9 cellular contexts compared by ENCODE assay signal in the genomic region with DNA sequence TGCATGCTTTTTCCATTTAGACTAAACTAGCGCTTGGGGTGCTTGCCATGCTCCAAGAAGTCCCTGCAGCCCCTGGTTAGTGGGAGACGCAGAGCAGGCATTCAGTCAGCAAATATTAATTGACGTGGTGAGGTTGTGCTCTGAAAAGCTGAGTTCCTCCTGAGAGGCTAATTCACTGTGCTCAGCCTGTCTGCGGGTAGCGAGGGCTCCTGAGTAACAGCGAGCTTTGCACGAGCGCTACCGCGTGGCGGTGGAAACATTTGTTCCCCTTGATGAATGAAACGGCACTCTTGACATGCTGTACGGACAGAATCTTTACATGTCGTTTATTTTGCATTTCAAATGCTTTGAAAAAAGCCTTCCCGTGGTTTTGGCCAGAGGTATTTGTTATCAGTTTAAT.
A peak's percentile ranks its signal among the peaks of the same experiment; 100 is the strongest.
DNase-seq lines count a peak whose midpoint lies in the region; ATAC-seq and FAIRE-seq lines count a peak whose summit lies in the region.
"Had no signal": no experiment of that assay in that cellular context is flagged by ENCODE, and none has a peak within 500 bp of the region (broad histone marks: within the 10 kb centered on the region; RNA-seq: fewer than 3 reads in every experiment).

No MANE protein-coding gene starts in this region.

- no CpG with 5 or more reads among the region's 15 CpGs for WGBS in mesendoderm (ENCODE audit: extremely low coverage, insufficient coverage, low lambda C conversion rate)

- no peaks in the 10 kb centered on the region for H3K36me3 ChIP-seq in mesendoderm (ENCODE audit: control insufficient read depth, insufficient read depth, low read length)
- H3K36me3 ChIP-seq: colonic mucosa had no signal

- H2AK5ac ChIP-seq in mesendoderm (ENCODE audit: low read length) = no peak overlapping the region

- no peaks in the 10 kb centered on the region for H3K27me3 ChIP-seq in mesendoderm (ENCODE audit: insufficient read depth, low read length, poor library complexity)
- H3K27me3 ChIP-seq: colonic mucosa had no signal

- peak in 2 of 3 donors; percentile 1 to 5 for DNase-seq in stimulated activated CD4-positive, alpha-beta T cell treated with anti-CD3 and anti-CD28 coated beads, Interleukin-12 subunit alpha, Interleukin-12 subunit beta, amount 100 ng/mL, for 48 hours (ENCODE audit: low read depth in 2 of 3, low spot score in 1 of 3)
- DNase-seq in stimulated activated CD4-positive, alpha-beta T cell treated with anti-CD3 and anti-CD28 coated beads, Interleukin-4, amount 100 ng/mL, for 24 hours = no peak
- DNase-seq in cerebellum (ENCODE audit: low spot score) = peak; percentile 29
- peak; percentile 50 for DNase-seq in mesendoderm
- peak; percentile 54 for DNase-seq in ureter (ENCODE audit: low spot score)
- DNase-seq in SW480 (ENCODE audit: low spot score) = no peak
- DNase-seq in urothelium cell line (ENCODE audit: low spot score) = no peak
- DNase-seq: colonic mucosa had no signal

- H3K56ac ChIP-seq in mesendoderm (ENCODE audit: low read length) = peak overlapping the region; percentile 54

- H2BK120ac ChIP-seq in mesendoderm (ENCODE audit: low read depth, low read length) = no peak overlapping the region

- peak overlapping the region; percentile 33 for H3K27ac ChIP-seq in mesendoderm (ENCODE audit: low read depth, low read length)
- H3K27ac ChIP-seq: colonic mucosa had no signal

- H3K79me2 ChIP-seq in mesendoderm (ENCODE audit: control insufficient read depth, insufficient read depth, low read length) = no peaks in the 10 kb centered on the region

- H4K8ac ChIP-seq in mesendoderm (ENCODE audit: low read depth, low read length) = no peak overlapping the region

- peaks cover 8% of the 10 kb centered on the region for H3K4me1 ChIP-seq in mesendoderm (ENCODE audit: control insufficient read depth, low read depth, low read length)
- H3K4me1 ChIP-seq: colonic mucosa had no signal

- no peak overlapping the region for H3K4ac ChIP-seq in mesendoderm (ENCODE audit: low read depth, low read length)

- no peak overlapping the region for H4K5ac ChIP-seq in mesendoderm (ENCODE audit: low read length)

- FAIRE-seq in urothelium cell line (lab: Jason Lieb, UNC) = no peak

- H3K23ac ChIP-seq in mesendoderm (ENCODE audit: low read length) = no peak overlapping the region

- no peaks in the 10 kb centered on the region for H3K79me1 ChIP-seq in mesendoderm (ENCODE audit: low read length)

- H3K4me3 ChIP-seq in mesendoderm (ENCODE audit: low read length) = no peak overlapping the region
- H3K4me3 ChIP-seq: colonic mucosa had no signal

- H3K18ac ChIP-seq in mesendoderm (ENCODE audit: low read length) = no peak overlapping the region

- no peak overlapping the region for H2BK15ac ChIP-seq in mesendoderm (replicated peaks; ENCODE audit: low read depth)

- no peak for ATAC-seq in GM18907 (IDR thresholded peaks at IDR 0.05; ENCODE audit: unreplicated experiment)

- H2BK5ac ChIP-seq in mesendoderm (ENCODE audit: low read length) = no peak overlapping the region

- H3K9ac ChIP-seq in mesendoderm (ENCODE audit: low read length) = peak overlapping the region; percentile 29

- H3K4me2 ChIP-seq in mesendoderm (ENCODE audit: low read length) = no peak overlapping the region

Comparison
In these comparisons a context has a peak if more than half of its experiments do, and no peak if none do; other contexts are left out.
1. DNase-seq: peak in stimulated activated CD4-positive, alpha-beta T cell treated with anti-CD3 and anti-CD28 coated beads, Interleukin-12 subunit alpha, Interleukin-12 subunit beta, amount 100 ng/mL, for 48 hours (2 of 3), cerebellum (single experiment), mesendoderm (single experiment) and ureter (single experiment); none in stimulated activated CD4-positive, alpha-beta T cell treated with anti-CD3 and anti-CD28 coated beads, Interleukin-4, amount 100 ng/mL, for 24 hours (single experiment), SW480 (single experiment) and urothelium cell line (single experiment).